Comparison of ENCODE assay signal across 25 cellular contexts in the genomic region with DNA sequence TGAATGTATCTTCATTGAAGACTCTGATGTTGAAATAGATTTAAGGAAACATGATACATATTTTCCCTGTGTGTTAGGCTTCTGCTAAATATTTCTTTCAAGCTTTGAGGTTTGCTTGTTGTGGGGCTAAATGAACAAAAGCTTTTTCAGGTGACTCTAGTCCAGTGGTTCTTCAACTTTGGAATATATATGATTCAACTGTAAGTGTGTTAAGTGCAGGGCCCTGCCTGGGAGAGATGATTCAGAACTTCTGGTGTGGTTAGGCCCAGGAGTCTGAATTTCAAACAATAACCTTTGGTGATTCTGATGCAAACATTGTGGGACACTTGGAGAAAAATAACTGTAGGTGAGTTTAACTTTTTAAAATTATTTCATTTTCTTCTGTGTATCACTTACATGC.
"Had no signal": no experiment of that assay in that cellular context is flagged by ENCODE, and none has a peak within 500 bp of the region (broad histone marks: within the 10 kb centered on the region; RNA-seq: fewer than 3 reads in every experiment).

No MANE protein-coding gene starts in this region.

- H3K9me3 ChIP-seq: esophagus muscularis mucosa, left ventricle myocardium inferior, neutrophil, ovary, suprapubic skin, tibial artery, upper lobe of right lung had no signal

- DNase-seq: activated CD4-positive, alpha-beta T cell treated with anti-CD3 and anti-CD28 coated beads for 36 hours; activated CD4-positive, CD25-positive, alpha-beta regulatory T cell; activated CD8-positive, alpha-beta memory T cell treated with anti-CD3 and anti-CD28 coated beads, Interleukin-2, amount 10 ng/mL, durations not matched to agents 7 days and 5 days; activated CD8-positive, alpha-beta T cell treated with anti-CD3 and anti-CD28 coated beads, Interleukin-2, amount 10 ng/mL, durations not matched to agents 7 days and 5 days; activated naive CD4-positive, alpha-beta T cell; activated T-cell treated with anti-CD3 and anti-CD28 coated beads, Interleukin-2, amount 50 U/mL, for 48 hours; amniotic stem cell; dermis blood vessel endothelial cell; effector CD4-positive, alpha-beta T cell; foreskin melanocyte; left ventricle myocardium inferior; nephron progenitor cell; ovary; retina; small intestine; stimulated activated CD4-positive, alpha-beta T cell treated with anti-CD3 and anti-CD28 coated beads, Interleukin-1b, Interleukin-23, amount 100 ng/mL, for 48 hours; stimulated activated CD4-positive, alpha-beta T cell treated with anti-CD3 and anti-CD28 coated beads, Interleukin-4, amount 100 ng/mL, for 4 hours; stimulated activated CD8-positive, alpha-beta memory T cell treated with anti-CD3 and anti-CD28 coated beads, Interleukin-4, amount 100 ng/mL, for 48 hours; T-helper 1 cell; tibial artery; upper lobe of right lung had no signal

- H3K4me3 ChIP-seq: esophagus muscularis mucosa, left ventricle myocardium inferior, lung, ovary, suprapubic skin, tibial artery, upper lobe of right lung had no signal

- H3K36me3 ChIP-seq: esophagus muscularis mucosa, left ventricle myocardium inferior, neutrophil, ovary, suprapubic skin, tibial artery, upper lobe of right lung had no signal

- H3K4me1 ChIP-seq: left ventricle myocardium inferior, suprapubic skin, tibial artery, upper lobe of right lung had no signal

- H3K27ac ChIP-seq: esophagus muscularis mucosa, left ventricle myocardium inferior, neutrophil, ovary, suprapubic skin, tibial artery, upper lobe of right lung had no signal

- H3K27me3 ChIP-seq: esophagus muscularis mucosa, neutrophil, ovary, suprapubic skin, tibial artery, upper lobe of right lung had no signal
